1 cellular context compared by ENCODE assay signal in the genomic region with DNA sequence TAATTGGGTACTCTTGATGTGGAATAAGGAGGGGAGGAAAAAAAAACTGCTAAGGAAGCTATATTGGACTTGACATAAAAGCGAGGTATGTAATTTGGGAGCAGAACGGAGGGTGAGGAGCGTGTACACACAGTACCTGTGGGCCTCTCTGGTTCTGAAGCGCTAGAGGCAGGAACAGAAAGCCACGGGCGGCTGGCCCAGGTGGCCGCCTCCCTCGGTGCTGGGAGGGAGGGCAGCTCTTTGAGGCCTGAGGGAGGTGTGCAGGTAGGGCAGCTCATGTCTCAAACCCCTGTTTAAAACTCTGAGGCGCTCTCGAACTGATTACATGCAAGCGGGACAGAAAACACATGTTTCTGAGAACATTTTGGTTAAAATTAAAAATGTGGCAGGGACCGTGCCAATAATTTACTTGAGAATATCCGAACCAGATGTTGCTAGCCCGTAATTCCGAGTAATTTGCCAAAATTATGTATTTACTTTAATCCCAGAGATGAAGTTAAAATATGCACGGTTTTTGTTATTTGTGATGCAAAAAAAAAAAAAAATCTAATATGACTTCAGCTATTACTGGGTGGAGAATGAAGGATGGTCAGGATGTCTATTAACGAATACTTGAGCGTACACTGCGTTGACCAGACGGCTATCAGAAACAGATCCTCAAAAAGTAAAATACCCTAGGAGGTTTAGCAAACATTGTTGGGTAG.
TF ChIP-seq lines count a peak whose summit lies in the region.

No MANE protein-coding gene starts in this region.

TF ChIP-seq in WTC11, 78 proteins besides CTCF, POLR2A, EP300 and RAD21 (continued from another document):
- TF ChIP-seq, protein P1, sequence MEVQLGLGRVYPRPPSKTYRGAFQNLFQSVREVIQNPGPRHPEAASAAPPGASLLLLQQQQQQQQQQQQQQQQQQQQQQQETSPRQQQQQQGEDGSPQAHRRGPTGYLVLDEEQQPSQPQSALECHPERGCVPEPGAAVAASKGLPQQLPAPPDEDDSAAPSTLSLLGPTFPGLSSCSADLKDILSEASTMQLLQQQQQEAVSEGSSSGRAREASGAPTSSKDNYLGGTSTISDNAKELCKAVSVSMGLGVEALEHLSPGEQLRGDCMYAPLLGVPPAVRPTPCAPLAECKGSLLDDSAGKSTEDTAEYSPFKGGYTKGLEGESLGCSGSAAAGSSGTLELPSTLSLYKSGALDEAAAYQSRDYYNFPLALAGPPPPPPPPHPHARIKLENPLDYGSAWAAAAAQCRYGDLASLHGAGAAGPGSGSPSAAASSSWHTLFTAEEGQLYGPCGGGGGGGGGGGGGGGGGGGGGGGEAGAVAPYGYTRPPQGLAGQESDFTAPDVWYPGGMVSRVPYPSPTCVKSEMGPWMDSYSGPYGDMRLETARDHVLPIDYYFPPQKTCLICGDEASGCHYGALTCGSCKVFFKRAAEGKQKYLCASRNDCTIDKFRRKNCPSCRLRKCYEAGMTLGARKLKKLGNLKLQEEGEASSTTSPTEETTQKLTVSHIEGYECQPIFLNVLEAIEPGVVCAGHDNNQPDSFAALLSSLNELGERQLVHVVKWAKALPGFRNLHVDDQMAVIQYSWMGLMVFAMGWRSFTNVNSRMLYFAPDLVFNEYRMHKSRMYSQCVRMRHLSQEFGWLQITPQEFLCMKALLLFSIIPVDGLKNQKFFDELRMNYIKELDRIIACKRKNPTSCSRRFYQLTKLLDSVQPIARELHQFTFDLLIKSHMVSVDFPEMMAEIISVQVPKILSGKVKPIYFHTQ (CRISPR knock-in tag; IDR thresholded peaks at IDR 0.05) = no peak
